ENCODE assay signal across 1 cellular context in genomic region chr1:62038594-62039284, GRCh38.
TF ChIP-seq lines count a peak whose summit lies in the region.

No MANE protein-coding gene starts in this region.

TF ChIP-seq in GM23338, 12 proteins besides CTCF, POLR2A, EP300 and RAD21 (continued from another document):
- TF ChIP-seq ZNF462 (CRISPR knock-in tag; IDR thresholded peaks at IDR 0.05): no peak
- no peak for TF ChIP-seq ZNF331 (CRISPR knock-in tag; IDR thresholded peaks at IDR 0.05; ENCODE audit: low read depth)
- TF ChIP-seq EZH2phosphoT487 (IDR thresholded peaks at IDR 0.05; ENCODE audit: unreplicated experiment): no peak
- no peak for TF ChIP-seq POLR2AphosphoS5 (IDR thresholded peaks at IDR 0.05; ENCODE audit: low read depth)
- no peak for TF ChIP-seq EZH2 (IDR thresholded peaks at IDR 0.05; ENCODE audit: low read depth, unreplicated experiment)
- no peak for TF ChIP-seq NANOG (IDR thresholded peaks at IDR 0.05; ENCODE audit: borderline replicate concordance)
- no peak for TF ChIP-seq CREB1 (CRISPR knock-in tag; IDR thresholded peaks at IDR 0.05; ENCODE audit: low read depth)
- TF ChIP-seq, protein P1, sequence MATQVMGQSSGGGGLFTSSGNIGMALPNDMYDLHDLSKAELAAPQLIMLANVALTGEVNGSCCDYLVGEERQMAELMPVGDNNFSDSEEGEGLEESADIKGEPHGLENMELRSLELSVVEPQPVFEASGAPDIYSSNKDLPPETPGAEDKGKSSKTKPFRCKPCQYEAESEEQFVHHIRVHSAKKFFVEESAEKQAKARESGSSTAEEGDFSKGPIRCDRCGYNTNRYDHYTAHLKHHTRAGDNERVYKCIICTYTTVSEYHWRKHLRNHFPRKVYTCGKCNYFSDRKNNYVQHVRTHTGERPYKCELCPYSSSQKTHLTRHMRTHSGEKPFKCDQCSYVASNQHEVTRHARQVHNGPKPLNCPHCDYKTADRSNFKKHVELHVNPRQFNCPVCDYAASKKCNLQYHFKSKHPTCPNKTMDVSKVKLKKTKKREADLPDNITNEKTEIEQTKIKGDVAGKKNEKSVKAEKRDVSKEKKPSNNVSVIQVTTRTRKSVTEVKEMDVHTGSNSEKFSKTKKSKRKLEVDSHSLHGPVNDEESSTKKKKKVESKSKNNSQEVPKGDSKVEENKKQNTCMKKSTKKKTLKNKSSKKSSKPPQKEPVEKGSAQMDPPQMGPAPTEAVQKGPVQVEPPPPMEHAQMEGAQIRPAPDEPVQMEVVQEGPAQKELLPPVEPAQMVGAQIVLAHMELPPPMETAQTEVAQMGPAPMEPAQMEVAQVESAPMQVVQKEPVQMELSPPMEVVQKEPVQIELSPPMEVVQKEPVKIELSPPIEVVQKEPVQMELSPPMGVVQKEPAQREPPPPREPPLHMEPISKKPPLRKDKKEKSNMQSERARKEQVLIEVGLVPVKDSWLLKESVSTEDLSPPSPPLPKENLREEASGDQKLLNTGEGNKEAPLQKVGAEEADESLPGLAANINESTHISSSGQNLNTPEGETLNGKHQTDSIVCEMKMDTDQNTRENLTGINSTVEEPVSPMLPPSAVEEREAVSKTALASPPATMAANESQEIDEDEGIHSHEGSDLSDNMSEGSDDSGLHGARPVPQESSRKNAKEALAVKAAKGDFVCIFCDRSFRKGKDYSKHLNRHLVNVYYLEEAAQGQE (IDR thresholded peaks at IDR 0.05; ENCODE audit: unreplicated experiment): no peak
- no peak for TF ChIP-seq STAT1 (IDR thresholded peaks at IDR 0.05; ENCODE audit: unreplicated experiment)
